1 cellular context compared by ENCODE assay signal in genomic region chr1:173015629-173016028, GRCh38.
TF ChIP-seq lines count a peak whose summit lies in the region.

No MANE protein-coding gene starts in this region.

TF ChIP-seq in GM23338, 12 proteins besides CTCF, POLR2A, EP300 and RAD21 (continued from another document):
- no peak for TF ChIP-seq ZNF462 (CRISPR knock-in tag; IDR thresholded peaks at IDR 0.05)
- no peak for TF ChIP-seq EZH2phosphoT487 (IDR thresholded peaks at IDR 0.05; ENCODE audit: unreplicated experiment)
- TF ChIP-seq CREB1 (CRISPR knock-in tag; IDR thresholded peaks at IDR 0.05; ENCODE audit: low read depth): no peak
- TF ChIP-seq EZH2 (IDR thresholded peaks at IDR 0.05; ENCODE audit: low read depth, unreplicated experiment): no peak
- TF ChIP-seq POLR2AphosphoS5 (IDR thresholded peaks at IDR 0.05; ENCODE audit: low read depth): no peak
- TF ChIP-seq ETS1 (IDR thresholded peaks at IDR 0.05): no peak
- TF ChIP-seq NANOG (IDR thresholded peaks at IDR 0.05; ENCODE audit: borderline replicate concordance): no peak
